In genomic region chr5:76855961-76856360, GRCh38 we compare ENCODE assay signal across 9 cellular contexts. TPM values are rescaled to one million over a fixed set of nuclear protein-coding genes. Genes with fewer than 3 reads are reported as not detected.
A peak's percentile ranks its signal among the peaks of the same experiment; 100 is the strongest.
DNase-seq lines count a peak whose midpoint lies in the region; ATAC-seq and TF ChIP-seq lines count a peak whose summit lies in the region.
"Had no signal": no experiment of that assay in that cellular context is flagged by ENCODE, and none has a peak within 500 bp of the region (broad histone marks: within the 10 kb centered on the region; RNA-seq: fewer than 3 reads in every experiment).

No MANE protein-coding gene starts in this region.

- no peak overlapping the region for H3K4me3 ChIP-seq in Peyer's patch

- TF ChIP-seq CTCF in Peyer's patch (IDR thresholded peaks at IDR 0.05): no peak
- no peak for TF ChIP-seq CTCF in MCF 10A (IDR thresholded peaks at IDR 0.05; ENCODE audit: unreplicated experiment)

- TF ChIP-seq POLR2A in Peyer's patch (IDR thresholded peaks at IDR 0.05): no peak

- H3K27me3 Mint-ChIP-seq in activated naive CD8-positive, alpha-beta T cell treated with anti-CD3 and anti-CD28 coated beads, Interleukin-2, amount 50 U/mL, for 24 hours: no peaks in the 10 kb centered on the region
- H3K27me3 Mint-ChIP-seq in MCF 10A (ENCODE audit: insufficient read depth, unreplicated experiment): no peaks in the 10 kb centered on the region

- no peaks in the 10 kb centered on the region for H3K36me3 Mint-ChIP-seq in activated naive CD8-positive, alpha-beta T cell treated with anti-CD3 and anti-CD28 coated beads, Interleukin-2, amount 50 U/mL, for 24 hours (ENCODE audit: low read depth)
- H3K36me3 Mint-ChIP-seq in MCF 10A (ENCODE audit: insufficient read depth, unreplicated experiment): no peaks in the 10 kb centered on the region

- H3K4me3 Mint-ChIP-seq in activated naive CD8-positive, alpha-beta T cell treated with anti-CD3 and anti-CD28 coated beads, Interleukin-2, amount 50 U/mL, for 24 hours: no peak overlapping the region
- no peak overlapping the region for H3K4me3 Mint-ChIP-seq in MCF 10A (ENCODE audit: unreplicated experiment)

- CTCF ChIA-PET in MCF 10A (lab: Yijun Ruan, JAX): interaction anchor here (1.1 to 3.4 kb wide), 2 partner anchors 12 to 15 kb away, joined by 3 to 12 read pairs; no protein-coding TSS in a partner anchor

- H3K27ac Mint-ChIP-seq in activated naive CD8-positive, alpha-beta T cell treated with anti-CD3 and anti-CD28 coated beads, Interleukin-2, amount 50 U/mL, for 24 hours: peak overlapping the region; percentile 86
- no peak overlapping the region for H3K27ac Mint-ChIP-seq in MCF 10A (ENCODE audit: low read depth, unreplicated experiment)

- intact Hi-C loops in MCF 10A (cut with micrococcal nuclease): no loop called here

- H3K4me1 ChIP-seq in Peyer's patch: peaks cover 0 to 41% (median 5%) of the 10 kb centered on the region in 4 donors

- ATAC-seq in GM19397 (IDR thresholded peaks at IDR 0.05; ENCODE audit: unreplicated experiment) (peak; percentile 57), GM21367 (IDR thresholded peaks at IDR 0.05; ENCODE audit: unreplicated experiment) (no peak)
- peak; percentile 67 for ATAC-seq in activated naive CD8-positive, alpha-beta T cell treated with anti-CD3 and anti-CD28 coated beads, Interleukin-2, amount 50 U/mL, for 24 hours

- POLR2A ChIA-PET in MCF 10A (lab: Yijun Ruan, JAX): no interaction called here

- no peaks in the 10 kb centered on the region for H3K9me3 ChIP-seq in Peyer's patch

- H3K27ac ChIP-seq in Peyer's patch: peak overlapping the region; percentile 41 to 66 (median 54)

- H3K4me1 Mint-ChIP-seq in activated naive CD8-positive, alpha-beta T cell treated with anti-CD3 and anti-CD28 coated beads, Interleukin-2, amount 50 U/mL, for 24 hours: peaks cover 28% of the 10 kb centered on the region
- no peaks in the 10 kb centered on the region for H3K4me1 Mint-ChIP-seq in MCF 10A (ENCODE audit: insufficient read depth, unreplicated experiment)

- no peaks in the 10 kb centered on the region for H3K36me3 ChIP-seq in Peyer's patch

- no peaks in the 10 kb centered on the region for H3K27me3 ChIP-seq in Peyer's patch

- DNase-seq in Peyer's patch: peak in 1 of 3 donors; percentile 50
- peak; percentile 12 for DNase-seq in activated naive CD8-positive, alpha-beta T cell treated with anti-CD3 and anti-CD28 coated beads, Interleukin-2, amount 50 U/mL, for 24 hours
- DNase-seq in stimulated activated CD4-positive, alpha-beta T cell treated with anti-CD3 and anti-CD28 coated beads, TNF-alpha, amount 100 ng/mL, for 4 hours (ENCODE audit: low read depth in 3 of 3): peak in 2 of 3 experiments; percentile 2 to 20
- DNase-seq in MCF 10A (ENCODE audit: unreplicated experiment): no peak
- no peak for DNase-seq in NCI-H69 (lab: John Stamatoyannopoulos, UW)
- DNase-seq in NCI-H82 treated with DMSO at 0.1 percent for 48 hours (lab: John Stamatoyannopoulos, UW; ENCODE audit: unreplicated experiment): no peak
- DNase-seq: kidney had no signal

- no TSS peak for BruUV-seq in MCF 10A (replicated peaks; lab: Mats Ljungman, UMichigan)

- H3K9me3 Mint-ChIP-seq in activated naive CD8-positive, alpha-beta T cell treated with anti-CD3 and anti-CD28 coated beads, Interleukin-2, amount 50 U/mL, for 24 hours: no peaks in the 10 kb centered on the region
- H3K9me3 Mint-ChIP-seq in MCF 10A (ENCODE audit: unreplicated experiment): no peaks in the 10 kb centered on the region

RNA-seq across cellular contexts. Expression of gene S100Z, which starts 6.1 kb away (rescaled TPM):
- total RNA-seq in Peyer's patch (10 to 100 TPM in 1 of 4 donors, not detected in 3; 11.6 TPM), MCF 10A (2022) (not detected in 2 replicates)

RNA-seq across cellular contexts. Expression of gene F2RL1, which starts 37.1 kb away (rescaled TPM):
- total RNA-seq in Peyer's patch (100 to 1,000 TPM in 2 of 4 donors, 10 to 100 TPM in 1, 1 to 10 TPM in 1; 9.9 to 146 (median 88.2) TPM), MCF 10A (2022) (30.7 and 34.9 TPM in 2 replicates)

Comparison
In these comparisons a context has a peak if more than half of its experiments do, and no peak if none do; other contexts are left out.
1. DNase-seq: peak in activated naive CD8-positive, alpha-beta T cell treated with anti-CD3 and anti-CD28 coated beads, Interleukin-2, amount 50 U/mL, for 24 hours (single experiment) and stimulated activated CD4-positive, alpha-beta T cell treated with anti-CD3 and anti-CD28 coated beads, TNF-alpha, amount 100 ng/mL, for 4 hours (2 of 3); none in MCF 10A (single experiment), NCI-H69 (single experiment) and NCI-H82 treated with DMSO at 0.1 percent for 48 hours (single experiment).